In genomic region chr2:125324273-125324672, GRCh38 we compare ENCODE assay signal across 11 cellular contexts.
"Had no signal": no experiment of that assay in that cellular context is flagged by ENCODE, and none has a peak within 500 bp of the region (broad histone marks: within the 10 kb centered on the region; RNA-seq: fewer than 3 reads in every experiment).

No MANE protein-coding gene starts in this region.

- H3K9ac ChIP-seq: GM23248, KMS-11 had no signal

- H3K4me3 ChIP-seq: GM23248, HAP-1 had no signal

- H2AFZ ChIP-seq: GM23248 had no signal

- DNase-seq: GM23248, GOT3, H7, HFFc6, Karpas-422, KBM-7 had no signal

- ATAC-seq: HCT116, HepG2 had no signal

- H3K27ac ChIP-seq: GM23248, HL-60, KMS-11 had no signal

- H3K4me1 ChIP-seq: HAP-1 had no signal

- H3K36me3 ChIP-seq: HAP-1 had no signal

- H3K4me2 ChIP-seq: KMS-11 had no signal
